In the genomic region with DNA sequence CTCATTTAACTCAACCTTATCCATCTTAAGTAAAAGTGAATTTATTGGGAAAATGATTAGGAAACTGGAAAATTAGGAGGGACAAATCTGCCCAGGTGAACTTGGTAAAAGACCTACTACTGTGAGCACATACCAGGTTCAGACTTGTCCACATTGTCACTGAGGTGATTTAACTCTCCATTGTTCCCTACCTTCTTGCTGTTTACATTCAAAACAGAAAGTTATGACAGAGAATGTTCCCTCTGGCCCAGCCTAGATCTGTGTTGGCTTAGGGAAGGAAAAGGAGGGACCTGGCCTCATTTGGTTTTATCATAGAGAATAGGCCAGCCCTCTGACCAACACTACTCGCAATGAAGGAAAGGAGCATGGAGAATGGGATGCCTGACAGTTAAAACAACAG, we compare ENCODE assay signal across 22 cellular contexts.
"Had no signal": no experiment of that assay in that cellular context is flagged by ENCODE, and none has a peak within 500 bp of the region (broad histone marks: within the 10 kb centered on the region; RNA-seq: fewer than 3 reads in every experiment).

No MANE protein-coding gene starts in this region.

- ATAC-seq: mucosa of descending colon; naive thymus-derived CD4-positive, alpha-beta T cell; natural killer cell treated with Interleukin-12 subunit alpha and Interleukin-12 subunit beta and Interleukin-15 and Interleukin-18, amount 100 ng/mL, for 72 hours; right lobe of liver; stimulated activated memory B cell treated with anti-CD40 and anti-IgM and Interleukin-4, amounts not matched to agents 10 μg/mL and 1 μg/mL and 100 μg/mL, for 72 hours; stimulated activated naive CD8-positive, alpha-beta T cell treated with anti-CD3 and anti-CD28 coated beads, Interleukin-15, amount 100 ng/mL, for 72 hours had no signal

- H3K27ac ChIP-seq: left ventricle myocardium inferior, ovary, right atrium auricular region, right lobe of liver, tibial nerve, vagina had no signal

- H3K9me3 ChIP-seq: left ventricle myocardium inferior, mucosa of descending colon, ovary, right atrium auricular region, right lobe of liver, tibial nerve, vagina had no signal

- H3K4me1 ChIP-seq: left ventricle myocardium inferior, right atrium auricular region, right lobe of liver, tibial nerve, vagina had no signal

- H3K4me3 ChIP-seq: left ventricle myocardium inferior, lung, mucosa of descending colon, ovary, right atrium auricular region, right lobe of liver, smooth muscle cell, tibial nerve, vagina had no signal

- H3K36me3 ChIP-seq: left ventricle myocardium inferior, ovary, right atrium auricular region, right lobe of liver, tibial nerve, vagina had no signal

- DNase-seq: immature natural killer cell; kidney; left ventricle myocardium inferior; midbrain; mucosa of descending colon; naive thymus-derived CD4-positive, alpha-beta T cell; ovary; right lobe of liver; stimulated activated CD4-positive, alpha-beta T cell treated with anti-CD3 and anti-CD28 coated beads, Interleukin-1b, Interleukin-23, amount 100 ng/mL, for 48 hours; stimulated activated CD4-positive, alpha-beta T cell treated with anti-CD3 and anti-CD28 coated beads, Interleukin-2, amount 100 ng/mL, for 48 hours; stimulated activated CD4-positive, alpha-beta T cell treated with anti-CD3 and anti-CD28 coated beads, Interleukin-4, amount 100 ng/mL, for 4 hours; stimulated activated CD8-positive, alpha-beta memory T cell treated with anti-CD3 and anti-CD28 coated beads, Interleukin-4, amount 100 ng/mL, for 48 hours; stimulated activated naive CD4-positive, alpha-beta T cell treated with Interleukin-2 at 50 U/mL for 16 hours; stimulated activated naive CD8-positive, alpha-beta T cell treated with anti-CD3 and anti-CD28 coated beads, Interleukin-15, amount 100 ng/mL, for 72 hours; substantia nigra had no signal

- H3K27me3 ChIP-seq: ovary, right atrium auricular region, right lobe of liver, tibial nerve, vagina had no signal
